8 cellular contexts compared by ENCODE assay signal in genomic region chr9:113219186-113219936, GRCh38.
A peak's percentile ranks its signal among the peaks of the same experiment; 100 is the strongest.
DNase-seq lines count a peak whose midpoint lies in the region; ATAC-seq and TF ChIP-seq lines count a peak whose summit lies in the region.

No MANE protein-coding gene starts in this region.

- H3K36me3 Mint-ChIP-seq in activated naive CD8-positive, alpha-beta T cell treated with anti-CD3 and anti-CD28 coated beads, Interleukin-2, amount 50 U/mL, for 24 hours (ENCODE audit: low read depth): peaks cover 16% of the 10 kb centered on the region

- peak overlapping the region; percentile 92 for H3K4me3 Mint-ChIP-seq in activated naive CD8-positive, alpha-beta T cell treated with anti-CD3 and anti-CD28 coated beads, Interleukin-2, amount 50 U/mL, for 24 hours

- TF ChIP-seq CTCF in neutrophil (IDR thresholded peaks at IDR 0.05): no peak

- H3K4me3 ChIP-seq in neutrophil (ENCODE audit: low read depth in 1 of 2, low read length in 1 of 2): peak overlapping the region; percentile 87 to 93

- no peaks in the 10 kb centered on the region for H3K9me3 ChIP-seq in neutrophil

- DNase-seq in CD1c-positive myeloid dendritic cell (ENCODE audit: extremely low spot score) (peak; percentile 88), Ammon's horn (ENCODE audit: low spot score) (no peak), 8988T (no peak), AG20443 (ENCODE audit: low spot score) (no peak)
- DNase-seq in activated naive CD8-positive, alpha-beta T cell treated with anti-CD3 and anti-CD28 coated beads, Interleukin-2, amount 50 U/mL, for 24 hours: no peak

- peak overlapping the region; percentile 92 for H3K27ac Mint-ChIP-seq in activated naive CD8-positive, alpha-beta T cell treated with anti-CD3 and anti-CD28 coated beads, Interleukin-2, amount 50 U/mL, for 24 hours

- H3K27me3 Mint-ChIP-seq in activated naive CD8-positive, alpha-beta T cell treated with anti-CD3 and anti-CD28 coated beads, Interleukin-2, amount 50 U/mL, for 24 hours: no peaks in the 10 kb centered on the region

- H3K27ac ChIP-seq in neutrophil: peak overlapping the region; percentile 82

- H3K4me1 ChIP-seq in neutrophil (ENCODE audit: control insufficient read depth in 1 of 2, insufficient read depth in 1 of 2, low read depth in 1 of 2, low read length in 1 of 2): peaks cover 59 to 61% of the 10 kb centered on the region in 2 experiments

- no peaks in the 10 kb centered on the region for H3K36me3 ChIP-seq in neutrophil

- peaks cover 50% of the 10 kb centered on the region for H3K4me1 Mint-ChIP-seq in activated naive CD8-positive, alpha-beta T cell treated with anti-CD3 and anti-CD28 coated beads, Interleukin-2, amount 50 U/mL, for 24 hours

- no peaks in the 10 kb centered on the region for H3K27me3 ChIP-seq in neutrophil

- ATAC-seq in GM19395 (IDR thresholded peaks at IDR 0.05; ENCODE audit: unreplicated experiment) (peak; percentile 44), HG03460 (IDR thresholded peaks at IDR 0.05; ENCODE audit: unreplicated experiment) (peak; percentile 34)
- no peak for ATAC-seq in activated naive CD8-positive, alpha-beta T cell treated with anti-CD3 and anti-CD28 coated beads, Interleukin-2, amount 50 U/mL, for 24 hours

- H3K9me3 Mint-ChIP-seq in activated naive CD8-positive, alpha-beta T cell treated with anti-CD3 and anti-CD28 coated beads, Interleukin-2, amount 50 U/mL, for 24 hours: no peaks in the 10 kb centered on the region
